ENCODE assay signal across 32 cellular contexts in genomic region chr16:75745823-75746222, GRCh38. TPM values are rescaled to one million over a fixed set of nuclear protein-coding genes. Genes with fewer than 3 reads are reported as not detected.
DNase-seq lines count a peak whose midpoint lies in the region; ATAC-seq and TF ChIP-seq lines count a peak whose summit lies in the region.
"Had no signal": no experiment of that assay in that cellular context is flagged by ENCODE, and none has a peak within 500 bp of the region (broad histone marks: within the 10 kb centered on the region; RNA-seq: fewer than 3 reads in every experiment).

No MANE protein-coding gene starts in this region.

- H3K4me3 ChIP-seq in hepatocyte: no peak overlapping the region
- H3K4me3 ChIP-seq in CD4-positive, alpha-beta memory T cell (ENCODE audit: low read length in 2 of 2): no peak overlapping the region
- H3K4me3 ChIP-seq: A549, body of pancreas, esophagus muscularis mucosa, HAP-1, mucosa of descending colon had no signal

- CTCF ChIA-PET in CD4-positive, alpha-beta memory T cell (lab: Charles Lee; ENCODE audit: partially characterized antibody): no interaction called here

- peaks cover 16% of the 10 kb centered on the region for H3K4me1 ChIP-seq in hepatocyte (ENCODE audit: insufficient read depth)
- H3K4me1 ChIP-seq in CD4-positive, alpha-beta memory T cell (ENCODE audit: insufficient read depth, low read length): no peaks in the 10 kb centered on the region
- H3K4me1 ChIP-seq: A549, esophagus muscularis mucosa, HAP-1 had no signal

- no peaks in the 10 kb centered on the region for H3K36me3 ChIP-seq in hepatocyte (replicated peaks; ENCODE audit: insufficient read depth, low read depth)
- H3K36me3 ChIP-seq in CD4-positive, alpha-beta memory T cell (ENCODE audit: insufficient read depth, low read length): no peaks in the 10 kb centered on the region
- H3K36me3 ChIP-seq: esophagus muscularis mucosa, HAP-1 had no signal

- intact Hi-C loops in CD4-positive, alpha-beta memory T cell (cut with micrococcal nuclease): no loop called here

- no peaks in the 10 kb centered on the region for H3K9me3 ChIP-seq in hepatocyte (ENCODE audit: low read depth)
- no peaks in the 10 kb centered on the region for H3K9me3 ChIP-seq in CD4-positive, alpha-beta memory T cell (ENCODE audit: control insufficient read depth in 1 of 2, low read length in 2 of 2)
- H3K9me3 ChIP-seq: body of pancreas, esophagus muscularis mucosa had no signal

- 59% methylated on average over 1 of the region's 1 CpG for WGBS in hepatocyte (ENCODE audit: low lambda C conversion rate, missing lambda C conversion rate)

- H2AFZ ChIP-seq in hepatocyte: no peak overlapping the region

- no peak overlapping the region for H3K4me2 ChIP-seq in hepatocyte
- H3K4me2 ChIP-seq: A549 had no signal

- H4K20me1 ChIP-seq in hepatocyte (ENCODE audit: insufficient read depth, poor library complexity, severe bottlenecking): no peaks in the 10 kb centered on the region

- H3K27ac ChIP-seq in hepatocyte: no peak overlapping the region
- H3K27ac ChIP-seq in CD4-positive, alpha-beta memory T cell (ENCODE audit: low read depth, low read length): no peak overlapping the region
- H3K27ac ChIP-seq: A549, body of pancreas, esophagus muscularis mucosa had no signal

- no peaks in the 10 kb centered on the region for H3K9me2 ChIP-seq in hepatocyte (replicated peaks; ENCODE audit: insufficient read depth)

- ATAC-seq in GM18502 (IDR thresholded peaks at IDR 0.05; ENCODE audit: poor library complexity, unreplicated experiment) (peak; percentile 80), GM21390 (IDR thresholded peaks at IDR 0.05; ENCODE audit: unreplicated experiment) (peak; percentile 72), HG02884 (IDR thresholded peaks at IDR 0.05; ENCODE audit: unreplicated experiment) (peak; percentile 92), HG03565 (IDR thresholded peaks at IDR 0.05; ENCODE audit: unreplicated experiment) (peak; percentile 75)
- ATAC-seq: A549; body of pancreas; effector memory CD8-positive, alpha-beta T cell; mucosa of descending colon; sciatic nerve; WTC11 had no signal

- DNase-seq in middle frontal gyrus (ENCODE audit: extremely low spot score, low spot score) (no peak), hepatocyte (ENCODE audit: low spot score) (no peak)
- DNase-seq in CD4-positive, alpha-beta memory T cell: no peak
- no peak for DNase-seq in activated naive CD8-positive, alpha-beta T cell treated with anti-CD3 and anti-CD28 coated beads for 36 hours
- DNase-seq: activated CD4-positive, alpha-beta T cell treated with anti-CD3 and anti-CD28 coated beads, Interleukin-2, amount 50 U/mL, for 48 hours; activated CD8-positive, alpha-beta memory T cell treated with anti-CD3 and anti-CD28 coated beads, Interleukin-2, amount 50 U/mL, for 48 hours; activated effector memory CD4-positive, alpha-beta T cell treated with Interleukin-2 at 50 U/mL for 16 hours; body of pancreas; COR-L47; DND-41; effector memory CD8-positive, alpha-beta T cell; hypothalamus; mucosa of descending colon; NCI-H2029; NCI-H226; NCI-H774; nephron progenitor cell; OCI-M1; stimulated activated CD4-positive, alpha-beta T cell treated with anti-CD3 and anti-CD28 coated beads, Interleukin-15, amount 100 ng/mL, for 24 hours had no signal

- H3K36me3 Mint-ChIP-seq in CD4-positive, alpha-beta memory T cell: peaks cover 3% of the 10 kb centered on the region in 2 donors
- no peaks in the 10 kb centered on the region for H3K36me3 Mint-ChIP-seq in activated naive CD8-positive, alpha-beta T cell treated with anti-CD3 and anti-CD28 coated beads for 36 hours
- H3K36me3 Mint-ChIP-seq: type B pancreatic cell had no signal

- H3K27me3 Mint-ChIP-seq in CD4-positive, alpha-beta memory T cell: peaks cover 10 to 20% of the 10 kb centered on the region in 2 donors
- peaks cover 31% of the 10 kb centered on the region for H3K27me3 Mint-ChIP-seq in activated naive CD8-positive, alpha-beta T cell treated with anti-CD3 and anti-CD28 coated beads for 36 hours
- H3K27me3 Mint-ChIP-seq: type B pancreatic cell had no signal

- no peak for TF ChIP-seq CTCF in hepatocyte (IDR thresholded peaks at IDR 0.05; ENCODE audit: poor library complexity)

- H3K27ac Mint-ChIP-seq in CD4-positive, alpha-beta memory T cell: no peak overlapping the region
- no peak overlapping the region for H3K27ac Mint-ChIP-seq in activated naive CD8-positive, alpha-beta T cell treated with anti-CD3 and anti-CD28 coated beads for 36 hours
- H3K27ac Mint-ChIP-seq: effector memory CD8-positive, alpha-beta T cell; nephron progenitor cell; type B pancreatic cell; WTC11 had no signal

- no peaks in the 10 kb centered on the region for H3K79me2 ChIP-seq in hepatocyte

- POLR2A ChIA-PET in CD4-positive, alpha-beta memory T cell (lab: Charles Lee; ENCODE audit: partially characterized antibody): no interaction called here

- H3K4me3 Mint-ChIP-seq in CD4-positive, alpha-beta memory T cell: no peak overlapping the region
- no peak overlapping the region for H3K4me3 Mint-ChIP-seq in activated naive CD8-positive, alpha-beta T cell treated with anti-CD3 and anti-CD28 coated beads for 36 hours
- H3K4me3 Mint-ChIP-seq: effector memory CD8-positive, alpha-beta T cell; nephron progenitor cell; type B pancreatic cell; WTC11 had no signal

- peaks cover 0 to 23% (median 18%) of the 10 kb centered on the region in 8 donors for H3K9me3 Mint-ChIP-seq in CD4-positive, alpha-beta memory T cell
- peaks cover 9% of the 10 kb centered on the region for H3K9me3 Mint-ChIP-seq in activated naive CD8-positive, alpha-beta T cell treated with anti-CD3 and anti-CD28 coated beads for 36 hours

- H3K4me1 Mint-ChIP-seq in CD4-positive, alpha-beta memory T cell: no peaks in the 10 kb centered on the region
- H3K4me1 Mint-ChIP-seq in activated naive CD8-positive, alpha-beta T cell treated with anti-CD3 and anti-CD28 coated beads for 36 hours: no peaks in the 10 kb centered on the region
- H3K4me1 Mint-ChIP-seq: WTC11 had no signal

- no peaks in the 10 kb centered on the region for H3K27me3 ChIP-seq in hepatocyte
- H3K27me3 ChIP-seq in CD4-positive, alpha-beta memory T cell (ENCODE audit: insufficient read depth, low read length): no peaks in the 10 kb centered on the region
- H3K27me3 ChIP-seq: body of pancreas, esophagus muscularis mucosa had no signal

RNA-seq across cellular contexts. Expression of gene CPHXL, which starts 19.5 kb away (rescaled TPM):
- total RNA-seq in hepatocyte: not detected in 2 replicates
- not detected in 2 replicates for polyA plus RNA-seq in hepatocyte
- total RNA-seq in CD4-positive, alpha-beta memory T cell: not detected
- not detected for polyA plus RNA-seq in CD4-positive, alpha-beta memory T cell
- total RNA-seq in activated naive CD8-positive, alpha-beta T cell treated with anti-CD3 and anti-CD28 coated beads for 36 hours: not detected
- total RNA-seq: body of pancreas, esophagus muscularis mucosa, frontal cortex, lower leg skin, mucosa of descending colon, sciatic nerve, WTC11 had no signal
- polyA plus RNA-seq: A549, BJ had no signal

RNA-seq across cellular contexts. Expression of gene DUXB, which starts 44.6 kb away (rescaled TPM):
- total RNA-seq in hepatocyte: not detected in 2 replicates
- not detected in 2 replicates for polyA plus RNA-seq in hepatocyte
- total RNA-seq in CD4-positive, alpha-beta memory T cell: not detected
- not detected for polyA plus RNA-seq in CD4-positive, alpha-beta memory T cell
- total RNA-seq in activated naive CD8-positive, alpha-beta T cell treated with anti-CD3 and anti-CD28 coated beads for 36 hours: not detected
- total RNA-seq: body of pancreas, esophagus muscularis mucosa, frontal cortex, lower leg skin, mucosa of descending colon, sciatic nerve, WTC11 had no signal
- polyA plus RNA-seq: A549, BJ had no signal
